Comparison of ENCODE assay signal across 1 cellular context in genomic region chr3:167734498-167735232, GRCh38.
A peak's percentile ranks its signal among the peaks of the same experiment; 100 is the strongest.
TF ChIP-seq lines count a peak whose summit lies in the region.

Gene PDCD10 (minus strand): TSS chr3:167734892. CDS start chr3:167720157, 14,735 bp downstream.

TF ChIP-seq in HepG2, 621 proteins besides CTCF, POLR2A, EP300 and RAD21 (continued from another document and continues in another):
- TF ChIP-seq, protein P1, sequence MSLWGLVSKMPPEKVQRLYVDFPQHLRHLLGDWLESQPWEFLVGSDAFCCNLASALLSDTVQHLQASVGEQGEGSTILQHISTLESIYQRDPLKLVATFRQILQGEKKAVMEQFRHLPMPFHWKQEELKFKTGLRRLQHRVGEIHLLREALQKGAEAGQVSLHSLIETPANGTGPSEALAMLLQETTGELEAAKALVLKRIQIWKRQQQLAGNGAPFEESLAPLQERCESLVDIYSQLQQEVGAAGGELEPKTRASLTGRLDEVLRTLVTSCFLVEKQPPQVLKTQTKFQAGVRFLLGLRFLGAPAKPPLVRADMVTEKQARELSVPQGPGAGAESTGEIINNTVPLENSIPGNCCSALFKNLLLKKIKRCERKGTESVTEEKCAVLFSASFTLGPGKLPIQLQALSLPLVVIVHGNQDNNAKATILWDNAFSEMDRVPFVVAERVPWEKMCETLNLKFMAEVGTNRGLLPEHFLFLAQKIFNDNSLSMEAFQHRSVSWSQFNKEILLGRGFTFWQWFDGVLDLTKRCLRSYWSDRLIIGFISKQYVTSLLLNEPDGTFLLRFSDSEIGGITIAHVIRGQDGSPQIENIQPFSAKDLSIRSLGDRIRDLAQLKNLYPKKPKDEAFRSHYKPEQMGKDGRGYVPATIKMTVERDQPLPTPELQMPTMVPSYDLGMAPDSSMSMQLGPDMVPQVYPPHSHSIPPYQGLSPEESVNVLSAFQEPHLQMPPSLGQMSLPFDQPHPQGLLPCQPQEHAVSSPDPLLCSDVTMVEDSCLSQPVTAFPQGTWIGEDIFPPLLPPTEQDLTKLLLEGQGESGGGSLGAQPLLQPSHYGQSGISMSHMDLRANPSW (CRISPR knock-in tag; IDR thresholded peaks at IDR 0.05; ENCODE audit: borderline replicate concordance), result peak; percentile 50; the same call in 1 of the 2 replicates
- TF ChIP-seq, protein P2, sequence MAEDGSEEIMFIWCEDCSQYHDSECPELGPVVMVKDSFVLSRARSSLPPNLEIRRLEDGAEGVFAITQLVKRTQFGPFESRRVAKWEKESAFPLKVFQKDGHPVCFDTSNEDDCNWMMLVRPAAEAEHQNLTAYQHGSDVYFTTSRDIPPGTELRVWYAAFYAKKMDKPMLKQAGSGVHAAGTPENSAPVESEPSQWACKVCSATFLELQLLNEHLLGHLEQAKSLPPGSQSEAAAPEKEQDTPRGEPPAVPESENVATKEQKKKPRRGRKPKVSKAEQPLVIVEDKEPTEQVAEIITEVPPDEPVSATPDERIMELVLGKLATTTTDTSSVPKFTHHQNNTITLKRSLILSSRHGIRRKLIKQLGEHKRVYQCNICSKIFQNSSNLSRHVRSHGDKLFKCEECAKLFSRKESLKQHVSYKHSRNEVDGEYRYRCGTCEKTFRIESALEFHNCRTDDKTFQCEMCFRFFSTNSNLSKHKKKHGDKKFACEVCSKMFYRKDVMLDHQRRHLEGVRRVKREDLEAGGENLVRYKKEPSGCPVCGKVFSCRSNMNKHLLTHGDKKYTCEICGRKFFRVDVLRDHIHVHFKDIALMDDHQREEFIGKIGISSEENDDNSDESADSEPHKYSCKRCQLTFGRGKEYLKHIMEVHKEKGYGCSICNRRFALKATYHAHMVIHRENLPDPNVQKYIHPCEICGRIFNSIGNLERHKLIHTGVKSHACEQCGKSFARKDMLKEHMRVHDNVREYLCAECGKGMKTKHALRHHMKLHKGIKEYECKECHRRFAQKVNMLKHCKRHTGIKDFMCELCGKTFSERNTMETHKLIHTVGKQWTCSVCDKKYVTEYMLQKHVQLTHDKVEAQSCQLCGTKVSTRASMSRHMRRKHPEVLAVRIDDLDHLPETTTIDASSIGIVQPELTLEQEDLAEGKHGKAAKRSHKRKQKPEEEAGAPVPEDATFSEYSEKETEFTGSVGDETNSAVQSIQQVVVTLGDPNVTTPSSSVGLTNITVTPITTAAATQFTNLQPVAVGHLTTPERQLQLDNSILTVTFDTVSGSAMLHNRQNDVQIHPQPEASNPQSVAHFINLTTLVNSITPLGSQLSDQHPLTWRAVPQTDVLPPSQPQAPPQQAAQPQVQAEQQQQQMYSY (CRISPR knock-in tag; IDR thresholded peaks at IDR 0.05), result no peak
- TF ChIP-seq SP4 (CRISPR knock-in tag; IDR thresholded peaks at IDR 0.05) (peak; percentile 66; the same call in 1 of the 2 replicates), ZMAT5 (CRISPR knock-in tag; IDR thresholded peaks at IDR 0.05; ENCODE audit: borderline replicate concordance, low read depth) (no peak), ZBTB37 (CRISPR knock-in tag; IDR thresholded peaks at IDR 0.05) (no peak), ZNF224 (CRISPR knock-in tag; IDR thresholded peaks at IDR 0.05) (peak; percentile 89; the same call in 1 of the 2 replicates), MIER3 (CRISPR knock-in tag; IDR thresholded peaks at IDR 0.05; ENCODE audit: borderline replicate concordance) (no peak; the same call in 1 of the 2 replicates), MTERF4 (CRISPR knock-in tag; IDR thresholded peaks at IDR 0.05) (no peak), DZIP1 (CRISPR knock-in tag; IDR thresholded peaks at IDR 0.05) (no peak), KAT7 (CRISPR knock-in tag; IDR thresholded peaks at IDR 0.05; ENCODE audit: borderline replicate concordance) (no peak), MIXL1 (CRISPR knock-in tag; IDR thresholded peaks at IDR 0.05) (no peak), NFRKB (IDR thresholded peaks at IDR 0.05) (no peak), MAFK (conservative IDR thresholded peaks at IDR 0.05 in 1 of 2, IDR thresholded peaks at IDR 0.05 in 1 of 2; ENCODE audit: low read length in 2 of 2) (no peak), ZNF598 (CRISPR knock-in tag; IDR thresholded peaks at IDR 0.05; ENCODE audit: borderline replicate concordance) (no peak), EEA1 (CRISPR knock-in tag; IDR thresholded peaks at IDR 0.05; ENCODE audit: borderline replicate concordance) (no peak), NFAT5 (CRISPR knock-in tag; IDR thresholded peaks at IDR 0.05) (peak; percentile 43; the same call in 1 of the 2 replicates), ZKSCAN8 (CRISPR knock-in tag; IDR thresholded peaks at IDR 0.05; ENCODE audit: borderline replicate concordance) (no peak), ZNF644 (CRISPR knock-in tag; IDR thresholded peaks at IDR 0.05; ENCODE audit: low read depth) (no peak), PAF1 (CRISPR knock-in tag; IDR thresholded peaks at IDR 0.05) (no peak), SOX5 (CRISPR knock-in tag; IDR thresholded peaks at IDR 0.05; ENCODE audit: borderline replicate concordance) (peak; percentile 49; the same call in 1 of the 2 replicates), DNMT3B (CRISPR knock-in tag; conservative IDR thresholded peaks at IDR 0.05) (0 out of 2 replicates have a peak, but pooled peaks have one; percentile 55), XBP1 (CRISPR knock-in tag; IDR thresholded peaks at IDR 0.05) (no peak), ZBTB42 (CRISPR knock-in tag; IDR thresholded peaks at IDR 0.05) (no peak; the same call in 1 of the 2 replicates), HNRNPLL (IDR thresholded peaks at IDR 0.05; ENCODE audit: low read depth, low read length, poor library complexity, severe bottlenecking) (peak; percentile 100), TCF7L2 (IDR thresholded peaks at IDR 0.05; ENCODE audit: low read depth, low read length) (no peak), ZNF121 (CRISPR knock-in tag; IDR thresholded peaks at IDR 0.05) (no peak)
- TF ChIP-seq, protein P3, sequence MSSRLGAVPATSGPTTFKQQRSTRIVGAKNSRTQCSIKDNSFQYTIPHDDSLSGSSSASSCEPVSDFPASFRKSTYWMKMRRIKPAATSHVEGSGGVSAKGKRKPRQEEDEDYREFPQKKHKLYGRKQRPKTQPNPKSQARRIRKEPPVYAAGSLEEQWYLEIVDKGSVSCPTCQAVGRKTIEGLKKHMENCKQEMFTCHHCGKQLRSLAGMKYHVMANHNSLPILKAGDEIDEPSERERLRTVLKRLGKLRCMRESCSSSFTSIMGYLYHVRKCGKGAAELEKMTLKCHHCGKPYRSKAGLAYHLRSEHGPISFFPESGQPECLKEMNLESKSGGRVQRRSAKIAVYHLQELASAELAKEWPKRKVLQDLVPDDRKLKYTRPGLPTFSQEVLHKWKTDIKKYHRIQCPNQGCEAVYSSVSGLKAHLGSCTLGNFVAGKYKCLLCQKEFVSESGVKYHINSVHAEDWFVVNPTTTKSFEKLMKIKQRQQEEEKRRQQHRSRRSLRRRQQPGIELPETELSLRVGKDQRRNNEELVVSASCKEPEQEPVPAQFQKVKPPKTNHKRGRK (CRISPR knock-in tag; IDR thresholded peaks at IDR 0.05), result no peak
- TF ChIP-seq, protein P4, sequence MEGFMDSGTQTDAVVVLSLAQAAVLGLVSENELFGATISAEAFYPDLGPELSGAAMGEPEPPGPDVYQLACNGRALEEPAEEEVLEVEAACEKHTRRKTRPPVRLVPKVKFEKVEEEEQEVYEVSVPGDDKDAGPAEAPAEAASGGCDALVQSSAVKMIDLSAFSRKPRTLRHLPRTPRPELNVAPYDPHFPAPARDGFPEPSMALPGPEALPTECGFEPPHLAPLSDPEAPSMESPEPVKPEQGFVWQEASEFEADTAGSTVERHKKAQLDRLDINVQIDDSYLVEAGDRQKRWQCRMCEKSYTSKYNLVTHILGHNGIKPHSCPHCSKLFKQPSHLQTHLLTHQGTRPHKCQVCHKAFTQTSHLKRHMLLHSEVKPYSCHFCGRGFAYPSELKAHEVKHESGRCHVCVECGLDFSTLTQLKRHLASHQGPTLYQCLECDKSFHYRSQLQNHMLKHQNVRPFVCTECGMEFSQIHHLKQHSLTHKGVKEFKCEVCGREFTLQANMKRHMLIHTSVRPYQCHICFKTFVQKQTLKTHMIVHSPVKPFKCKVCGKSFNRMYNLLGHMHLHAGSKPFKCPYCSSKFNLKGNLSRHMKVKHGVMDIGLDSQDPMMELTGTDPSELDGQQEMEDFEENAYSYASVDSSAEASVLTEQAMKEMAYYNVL (CRISPR knock-in tag; IDR thresholded peaks at IDR 0.05; ENCODE audit: borderline replicate concordance), result no peak
- TF ChIP-seq, protein P5, sequence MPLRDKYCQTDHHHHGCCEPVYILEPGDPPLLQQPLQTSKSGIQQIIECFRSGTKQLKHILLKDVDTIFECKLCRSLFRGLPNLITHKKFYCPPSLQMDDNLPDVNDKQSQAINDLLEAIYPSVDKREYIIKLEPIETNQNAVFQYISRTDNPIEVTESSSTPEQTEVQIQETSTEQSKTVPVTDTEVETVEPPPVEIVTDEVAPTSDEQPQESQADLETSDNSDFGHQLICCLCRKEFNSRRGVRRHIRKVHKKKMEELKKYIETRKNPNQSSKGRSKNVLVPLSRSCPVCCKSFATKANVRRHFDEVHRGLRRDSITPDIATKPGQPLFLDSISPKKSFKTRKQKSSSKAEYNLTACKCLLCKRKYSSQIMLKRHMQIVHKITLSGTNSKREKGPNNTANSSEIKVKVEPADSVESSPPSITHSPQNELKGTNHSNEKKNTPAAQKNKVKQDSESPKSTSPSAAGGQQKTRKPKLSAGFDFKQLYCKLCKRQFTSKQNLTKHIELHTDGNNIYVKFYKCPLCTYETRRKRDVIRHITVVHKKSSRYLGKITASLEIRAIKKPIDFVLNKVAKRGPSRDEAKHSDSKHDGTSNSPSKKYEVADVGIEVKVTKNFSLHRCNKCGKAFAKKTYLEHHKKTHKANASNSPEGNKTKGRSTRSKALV (CRISPR knock-in tag; IDR thresholded peaks at IDR 0.05), result no peak
